Comparison of ENCODE assay signal across 15 cellular contexts in the genomic region with DNA sequence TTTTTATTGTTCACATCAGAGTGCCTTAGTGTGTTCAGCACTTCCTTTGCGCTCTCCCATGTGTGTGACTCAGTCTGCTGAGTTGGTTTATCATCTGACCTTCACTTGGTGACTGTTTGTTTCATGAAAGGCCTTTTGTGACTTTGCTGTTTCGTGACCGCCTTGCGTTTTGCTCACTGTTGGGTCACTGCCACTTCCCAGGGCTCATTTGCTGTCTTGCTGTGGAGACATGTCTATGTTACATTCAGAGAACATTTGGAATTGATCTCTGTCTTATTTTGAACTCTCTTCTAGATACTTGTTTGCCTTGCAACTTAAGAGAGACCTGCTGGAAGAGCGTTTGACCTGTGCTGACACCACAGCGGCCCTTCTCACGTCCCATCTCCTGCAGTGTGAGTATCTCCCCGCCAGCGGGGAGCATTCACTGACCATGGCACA. TPM values are rescaled to one million over a fixed set of nuclear protein-coding genes. Genes with fewer than 3 reads are reported as not detected.
DNase-seq lines count a peak whose midpoint lies in the region; ATAC-seq and TF ChIP-seq lines count a peak whose summit lies in the region.
"Had no signal": no experiment of that assay in that cellular context is flagged by ENCODE, and none has a peak within 500 bp of the region (broad histone marks: within the 10 kb centered on the region; RNA-seq: fewer than 3 reads in every experiment).

No MANE protein-coding gene starts in this region.

- H3K4me3 ChIP-seq in adrenal gland (no peak overlapping the region), fibroblast of mammary gland (ENCODE audit: control insufficient read depth, low read depth, low read length) (no peak overlapping the region)
- H3K4me3 ChIP-seq: sigmoid colon, upper lobe of right lung had no signal

- peak overlapping the region; percentile 54 to 92 (median 74) for H3K27ac ChIP-seq in adrenal gland
- H3K27ac ChIP-seq: sigmoid colon, upper lobe of right lung had no signal

- DNase-seq in Caki2 (ENCODE audit: low read depth): peak; percentile 68
- peak; percentile 79 to 93 (median 90) for DNase-seq in adrenal gland
- DNase-seq in fibroblast of mammary gland (ENCODE audit: low read depth): peak; percentile 75
- peak; percentile 26 for DNase-seq in occipital lobe (lab: John Stamatoyannopoulos, UW)
- no peak for DNase-seq in DMS114 treated with DMSO at 0.1 percent for 48 hours (lab: John Stamatoyannopoulos, UW; ENCODE audit: unreplicated experiment)
- DNase-seq in activated CD4-positive, alpha-beta T cell treated with anti-CD3 and anti-CD28 coated beads, Interleukin-2, amount 50 U/mL, for 48 hours: no peak
- DNase-seq: activated B cell treated with CpG ODN at 0.5 μM for 24 hours; activated T-cell treated with anti-CD3 and anti-CD28 coated beads, Interleukin-2, amount 50 U/mL, for 72 hours; NCI-H1048; NCI-H69; SHP77 treated with DMSO at 0.1 percent for 48 hours; sigmoid colon; upper lobe of right lung had no signal

- in situ Hi-C loops in Caki2 (cut with HindIII; ENCODE audit: low pct_unique_long_range_greater_than_20kb, low sequenced_read_pairs): no loop called here

- no peaks in the 10 kb centered on the region for H3K27me3 ChIP-seq in adrenal gland
- H3K27me3 ChIP-seq: sigmoid colon, upper lobe of right lung had no signal

- intact Hi-C loops in adrenal gland (cut with DNase I): no loop called here

- TF ChIP-seq CTCF in adrenal gland (IDR thresholded peaks at IDR 0.05) (peak in 1 of 6 experiments; percentile 12), fibroblast of mammary gland (conservative IDR thresholded peaks at IDR 0.05; ENCODE audit: control insufficient read depth, insufficient read depth, low read depth, low read length) (no peak)

- ATAC-seq in GM21526 (IDR thresholded peaks at IDR 0.05; ENCODE audit: low FRiP score, unreplicated experiment) (no peak), GM19035 (IDR thresholded peaks at IDR 0.05; ENCODE audit: unreplicated experiment) (no peak)
- ATAC-seq: activated T-cell treated with anti-CD3 and anti-CD28 coated beads, Interleukin-2, amount 50 U/mL, for 72 hours; upper lobe of right lung had no signal

- no peaks in the 10 kb centered on the region for H3K9me3 ChIP-seq in adrenal gland (replicated peaks in 1 of 3)
- H3K9me3 ChIP-seq: sigmoid colon, upper lobe of right lung had no signal

- peaks cover 0 to 11% of the 10 kb centered on the region in 2 donors for H3K36me3 ChIP-seq in adrenal gland (replicated peaks in 1 of 2)

- TF ChIP-seq POLR2A in adrenal gland (IDR thresholded peaks at IDR 0.05): peak in 1 of 2 donors; percentile 61

- 41 to 61% (median 53%) methylated on average over 8 to 9 of the region's 9 CpGs for WGBS in adrenal gland, 4 donors

- peaks cover 9 to 15% of the 10 kb centered on the region in 2 donors for H3K4me1 ChIP-seq in adrenal gland (replicated peaks in 1 of 2)
- H3K4me1 ChIP-seq: sigmoid colon, upper lobe of right lung had no signal

RNA-seq across cellular contexts. Expression of a gene that starts 54.7 kb away (rescaled TPM):
- total RNA-seq in Caki2 (2014; rRNA removed; shearing (Covaris generic); ENCODE audit: low replicate concordance): 24.0 and 41.2 TPM in 2 replicates
- total RNA-seq in adrenal gland: 10 to 100 TPM; 17.3 to 58.8 (median 37.8) TPM
- polyA plus RNA-seq in adrenal gland: 10 to 100 TPM; 34.4 to 55.3 (median 35.8) TPM
- 43.7 TPM for total RNA-seq in occipital lobe

Comparison
In these comparisons a context has a peak if more than half of its experiments do, and no peak if none do; other contexts are left out.
1. DNase-seq: peak in Caki2 (single experiment), adrenal gland (7 of 7), fibroblast of mammary gland (single experiment) and occipital lobe (single experiment); none in DMS114 treated with DMSO at 0.1 percent for 48 hours (single experiment) and activated CD4-positive, alpha-beta T cell treated with anti-CD3 and anti-CD28 coated beads, Interleukin-2, amount 50 U/mL, for 48 hours (0 of 2).